25 cellular contexts compared by ENCODE assay signal in genomic region chr20:44355503-44356352, GRCh38. TPM values are rescaled to one million over a fixed set of nuclear protein-coding genes. Genes with fewer than 3 reads are reported as not detected.
DNase-seq lines count a peak whose midpoint lies in the region; ATAC-seq, FAIRE-seq and TF ChIP-seq lines count a peak whose summit lies in the region.
"Had no signal": no experiment of that assay in that cellular context is flagged by ENCODE, and none has a peak within 500 bp of the region (broad histone marks: within the 10 kb centered on the region; RNA-seq: fewer than 3 reads in every experiment).

Gene HNF4A, plus strand, starts transcription at chr20:44355699. Its CDS starts 106 bp downstream, at chr20:44355805.

- peak within 1 kb of the TSS; percentile 92 for H3K4me2 ChIP-seq in A549
- H3K4me2 ChIP-seq: KMS-11, PC-9 had no signal

- FAIRE-seq in A549 (lab: Jason Lieb, UNC) (no peak), HTR-8/SVneo (lab: Jason Lieb, UNC) (peak; percentile 4)

- peak within 1 kb of the TSS; percentile 19 to 44 (median 31) for H3K27ac Mint-ChIP-seq in nephron
- H3K27ac Mint-ChIP-seq in activated CD8-positive, alpha-beta memory T cell treated with anti-CD3 and anti-CD28 coated beads, Interleukin-2, amount 10 ng/mL, durations not matched to agents 7 days and 5 days, result no peak within 1 kb of the TSS
- H3K27ac Mint-ChIP-seq: activated T-helper 17 cell treated with anti-CD3 and anti-CD28 coated beads, Interleukin-2, amount 50 U/mL, for 72 hours; natural killer cell; T-helper 2 cell treated with Interferon-gamma antibody and Interleukin-4, amounts not matched to agents 5 μg/mL and 100 μg/mL, for 36 hours had no signal

- CTCF ChIA-PET in A549 (lab: Yijun Ruan, JAX), result interaction anchor here (0.9 to 1.5 kb wide), 6 partner anchors 12 to 138 kb away, joined by 3 to 6 read pairs (median 5); partner anchors contain the start of gene FITM2
- CTCF ChIA-PET in activated CD8-positive, alpha-beta memory T cell treated with anti-CD3 and anti-CD28 coated beads, Interleukin-2, amount 10 ng/mL, durations not matched to agents 7 days and 5 days (lab: Charles Lee), result no interaction called here

- H3K9me3 ChIP-seq in A549 (no peaks in the 10 kb centered on the region), endocrine pancreas (ENCODE audit: control insufficient read depth, low read length) (no peaks in the 10 kb centered on the region)
- H3K9me3 ChIP-seq: esophagus squamous epithelium, lower lobe of right lung had no signal

- 36% methylated on average over 26 of the region's 40 CpGs for WGBS in A549 (ENCODE audit: missing lambda C conversion rate)

- TF ChIP-seq CTCF in A549 (IDR thresholded peaks at IDR 0.05) (no peak), nephron (IDR thresholded peaks at IDR 0.05; ENCODE audit: unreplicated experiment in 3 of 3) (no peak)

- no peaks in the 10 kb centered on the region for H3K27me3 ChIP-seq in endocrine pancreas (ENCODE audit: control insufficient read depth, insufficient read depth, low read length)

- TF ChIP-seq EP300 in A549 (IDR thresholded peaks at IDR 0.05), result no peak

- no peak for TF ChIP-seq RAD21 in A549 (conservative IDR thresholded peaks at IDR 0.05 in 1 of 2, IDR thresholded peaks at IDR 0.05 in 1 of 2)

- no peaks in the 10 kb centered on the region for H3K36me3 ChIP-seq in endocrine pancreas (ENCODE audit: control insufficient read depth, insufficient read depth, low read length)
- H3K36me3 ChIP-seq: esophagus squamous epithelium, lower lobe of right lung had no signal

- H3K4me1 Mint-ChIP-seq in nephron, result peaks cover 10% of the 10 kb centered on the region
- H3K4me1 Mint-ChIP-seq in activated CD8-positive, alpha-beta memory T cell treated with anti-CD3 and anti-CD28 coated beads, Interleukin-2, amount 10 ng/mL, durations not matched to agents 7 days and 5 days, result peaks cover 5% of the 10 kb centered on the region
- H3K4me1 Mint-ChIP-seq: activated T-helper 17 cell treated with anti-CD3 and anti-CD28 coated beads, Interleukin-2, amount 50 U/mL, for 72 hours; natural killer cell had no signal

- H3K4me1 ChIP-seq in A549 (peaks cover 24% of the 10 kb centered on the region), endocrine pancreas (ENCODE audit: control insufficient read depth, insufficient read depth, low read length) (peaks cover 8% of the 10 kb centered on the region)

- peak within 1 kb of the TSS in 2 of 3 experiments; percentile 17 to 59 for H3K4me3 Mint-ChIP-seq in nephron
- no peak within 1 kb of the TSS for H3K4me3 Mint-ChIP-seq in activated CD8-positive, alpha-beta memory T cell treated with anti-CD3 and anti-CD28 coated beads, Interleukin-2, amount 10 ng/mL, durations not matched to agents 7 days and 5 days
- H3K4me3 Mint-ChIP-seq: activated T-helper 17 cell treated with anti-CD3 and anti-CD28 coated beads, Interleukin-2, amount 50 U/mL, for 72 hours; natural killer cell; T-helper 2 cell treated with Interferon-gamma antibody and Interleukin-4, amounts not matched to agents 5 μg/mL and 100 μg/mL, for 36 hours had no signal

- H3K36me3 Mint-ChIP-seq in nephron (ENCODE audit: low read depth), result no peaks in the 10 kb centered on the region
- no peaks in the 10 kb centered on the region for H3K36me3 Mint-ChIP-seq in activated CD8-positive, alpha-beta memory T cell treated with anti-CD3 and anti-CD28 coated beads, Interleukin-2, amount 10 ng/mL, durations not matched to agents 7 days and 5 days
- H3K36me3 Mint-ChIP-seq: natural killer cell had no signal

- H3K27ac ChIP-seq in A549, result peak within 1 kb of the TSS; percentile 83 to 89
- H3K27ac ChIP-seq: C4-2B, esophagus squamous epithelium, HL-60, KMS-11, lower lobe of right lung, PC-9 had no signal

- peaks cover 1% of the 10 kb centered on the region for H3K27me3 Mint-ChIP-seq in nephron (ENCODE audit: low read depth)
- peaks cover 11% of the 10 kb centered on the region for H3K27me3 Mint-ChIP-seq in activated CD8-positive, alpha-beta memory T cell treated with anti-CD3 and anti-CD28 coated beads, Interleukin-2, amount 10 ng/mL, durations not matched to agents 7 days and 5 days

- no peaks in the 10 kb centered on the region for H3K9me3 Mint-ChIP-seq in nephron
- H3K9me3 Mint-ChIP-seq in activated CD8-positive, alpha-beta memory T cell treated with anti-CD3 and anti-CD28 coated beads, Interleukin-2, amount 10 ng/mL, durations not matched to agents 7 days and 5 days (ENCODE audit: low read depth), result no peaks in the 10 kb centered on the region
- H3K9me3 Mint-ChIP-seq: activated T-helper 17 cell treated with anti-CD3 and anti-CD28 coated beads, Interleukin-2, amount 50 U/mL, for 72 hours; natural killer cell; T-helper 2 cell treated with Interferon-gamma antibody and Interleukin-4, amounts not matched to agents 5 μg/mL and 100 μg/mL, for 36 hours had no signal

- DNase-seq in A549 (ENCODE audit: low read depth in 1 of 2, low spot score in 1 of 2) (peak; percentile 49 to 50), HTR-8/SVneo (ENCODE audit: insufficient read length, low spot score) (no peak), medulla oblongata (ENCODE audit: extremely low spot score) (no peak), NCI-H345 (lab: John Stamatoyannopoulos, UW) (no peak)
- DNase-seq in activated CD8-positive, alpha-beta memory T cell treated with anti-CD3 and anti-CD28 coated beads, Interleukin-2, amount 10 ng/mL, durations not matched to agents 7 days and 5 days, result no peak
- DNase-seq: ACHN; activated CD4-positive, alpha-beta T cell treated with anti-CD3 and anti-CD28 coated beads for 1 hour; DMS79; esophagus squamous epithelium; lower lobe of right lung; natural killer cell; NCI-H1092 treated with DMSO at 0.1 percent for 48 hours; NCI-H748 treated with DMSO at 0.1 percent for 48 hours; PC-9 had no signal

- H3K4me3 ChIP-seq in A549, result peak within 1 kb of the TSS; percentile 65
- H3K4me3 ChIP-seq in endocrine pancreas (ENCODE audit: control insufficient read depth, insufficient read depth, low read length), result peak within 1 kb of the TSS; percentile 85
- H3K4me3 ChIP-seq: esophagus squamous epithelium, lower lobe of right lung, PC-9 had no signal

- peak; percentile 29 for TF ChIP-seq POLR2A in A549 (IDR thresholded peaks at IDR 0.05; ENCODE audit: low read length)

- POLR2A ChIA-PET in A549 (lab: Yijun Ruan, JAX), result interaction anchor here (0.9 kb wide), 1 partner anchor 45 kb away, joined by 4 read pairs; the partner anchor contains the start of gene FITM2

- ATAC-seq in A549, result peak; percentile 71 to 76
- ATAC-seq in activated CD8-positive, alpha-beta memory T cell treated with anti-CD3 and anti-CD28 coated beads, Interleukin-2, amount 10 ng/mL, durations not matched to agents 7 days and 5 days, result no peak
- ATAC-seq in GM19397 (IDR thresholded peaks at IDR 0.05; ENCODE audit: unreplicated experiment), result no peak
- ATAC-seq: activated T-helper 17 cell treated with anti-CD3 and anti-CD28 coated beads, Interleukin-2, amount 50 U/mL, for 72 hours; lower lobe of right lung; natural killer cell had no signal

- H3K9ac ChIP-seq in endocrine pancreas (ENCODE audit: control insufficient read depth, insufficient read depth, low read length), result peak within 1 kb of the TSS; percentile 82
- H3K9ac ChIP-seq: KMS-11 had no signal

TF ChIP-seq in A549, 52 proteins besides CTCF, POLR2A, EP300 and RAD21 (continues in another document):
- TF ChIP-seq HES2 (IDR thresholded peaks at IDR 0.05) (no peak), REST (IDR thresholded peaks at IDR 0.05) (no peak), HOXA7 (CRISPR knock-in tag; IDR thresholded peaks at IDR 0.05) (no peak), MAX (IDR thresholded peaks at IDR 0.05) (peak; percentile 34; the same call in 1 of the 2 replicates), NFE2L2 (conservative IDR thresholded peaks at IDR 0.05; ENCODE audit: low read length) (no peak), NPAS2 (CRISPR knock-in tag; IDR thresholded peaks at IDR 0.05; ENCODE audit: borderline replicate concordance) (no peak), JUN (IDR thresholded peaks at IDR 0.05) (peak in 1 of 2 experiments; percentile 38; a peak in 2 of 5 replicates), RFX5 (IDR thresholded peaks at IDR 0.05) (no peak)

RNA-seq across cellular contexts. Expression of gene HNF4A, which starts in this region (rescaled TPM):
- 20.0 and 23.0 TPM in 2 replicates for polyA plus RNA-seq in A549 (2011; rRNA removed)
- polyA plus RNA-seq in A549 (2012; cell fraction: cytosol; rRNA removed), result 16.7 and 23.8 TPM in 2 replicates
- 26.9 and 33.9 TPM in 2 replicates for polyA plus RNA-seq in A549 (2012; cell fraction: nucleus; rRNA removed)
- 17.5 to 26.2 TPM (median 25.9 TPM) in 3 replicates for polyA plus RNA-seq in A549 (2017; fragmentation: RNase III; extraction: RNeasy Plus Mini Kit Qiagen cat#74134 plus additional on column Dnase treatment)
- 43.7 and 58.8 TPM in 2 replicates for polyA minus RNA-seq in A549 (2011; rRNA and poly(A)+ RNA removed)
- not detected for total RNA-seq in activated CD8-positive, alpha-beta memory T cell treated with anti-CD3 and anti-CD28 coated beads, Interleukin-2, amount 10 ng/mL, durations not matched to agents 7 days and 5 days
- total RNA-seq: activated T-helper 17 cell treated with anti-CD3 and anti-CD28 coated beads, Interleukin-2, amount 50 U/mL, for 72 hours; cardiac septum; esophagus squamous epithelium; glomerular endothelial cell; natural killer cell; pulmonary artery endothelial cell had no signal

Comparison
In these comparisons a context has a peak if more than half of its experiments do, and no peak if none do; other contexts are left out.
1. ATAC-seq: peak in A549 (2 of 2); none in activated CD8-positive, alpha-beta memory T cell treated with anti-CD3 and anti-CD28 coated beads, Interleukin-2, amount 10 ng/mL, durations not matched to agents 7 days and 5 days (single experiment) and GM19397 (single experiment).
2. DNase-seq: peak in A549 (2 of 2); none in HTR-8/SVneo (single experiment), activated CD8-positive, alpha-beta memory T cell treated with anti-CD3 and anti-CD28 coated beads, Interleukin-2, amount 10 ng/mL, durations not matched to agents 7 days and 5 days (single experiment), medulla oblongata (single experiment) and NCI-H345 (single experiment).